ENCODE assay signal across 1 cellular context in the genomic region with DNA sequence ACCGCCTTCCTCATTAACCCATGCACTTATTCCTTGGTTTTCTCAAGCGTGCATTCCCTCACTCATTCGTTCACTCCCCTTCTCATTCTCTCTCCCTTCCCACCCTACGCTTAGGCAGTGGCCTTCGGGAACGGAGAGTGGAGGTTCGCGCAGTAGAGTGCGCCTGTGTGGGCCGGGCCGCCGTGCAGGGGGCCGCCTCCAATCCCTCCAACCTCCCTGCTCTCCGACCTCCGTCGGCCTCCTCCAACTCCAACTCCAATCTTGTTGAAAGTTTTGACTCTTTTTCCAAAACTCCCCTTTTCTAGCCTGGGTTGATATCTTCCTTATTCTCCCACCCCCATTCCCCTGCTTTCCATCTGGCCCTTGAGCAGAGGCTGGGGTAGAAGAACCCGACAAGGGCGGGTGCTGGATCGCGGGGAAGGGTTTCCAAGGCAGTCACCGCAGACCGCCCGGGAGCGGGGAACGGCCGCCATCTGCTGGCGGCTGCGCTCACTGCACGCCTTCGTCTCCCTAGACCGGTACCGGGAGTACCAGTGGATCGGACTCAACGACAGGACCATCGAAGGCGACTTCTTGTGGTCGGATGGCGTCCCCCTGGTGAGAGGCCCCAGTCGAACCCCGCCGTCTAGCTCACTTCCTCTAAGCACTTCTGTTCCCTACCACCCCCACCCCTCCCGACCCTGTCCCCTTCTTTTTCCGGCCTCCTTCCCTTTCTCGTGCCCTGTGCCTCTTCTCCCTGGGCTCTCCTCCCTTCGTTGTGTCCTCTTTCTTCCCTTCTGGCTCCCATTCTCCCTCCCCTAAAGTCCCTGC.
TF ChIP-seq lines count a peak whose summit lies in the region.

No MANE protein-coding gene starts in this region.

TF ChIP-seq in WTC11, 78 proteins besides CTCF, POLR2A, EP300 and RAD21 (continued from another document):
- TF ChIP-seq, protein P1, sequence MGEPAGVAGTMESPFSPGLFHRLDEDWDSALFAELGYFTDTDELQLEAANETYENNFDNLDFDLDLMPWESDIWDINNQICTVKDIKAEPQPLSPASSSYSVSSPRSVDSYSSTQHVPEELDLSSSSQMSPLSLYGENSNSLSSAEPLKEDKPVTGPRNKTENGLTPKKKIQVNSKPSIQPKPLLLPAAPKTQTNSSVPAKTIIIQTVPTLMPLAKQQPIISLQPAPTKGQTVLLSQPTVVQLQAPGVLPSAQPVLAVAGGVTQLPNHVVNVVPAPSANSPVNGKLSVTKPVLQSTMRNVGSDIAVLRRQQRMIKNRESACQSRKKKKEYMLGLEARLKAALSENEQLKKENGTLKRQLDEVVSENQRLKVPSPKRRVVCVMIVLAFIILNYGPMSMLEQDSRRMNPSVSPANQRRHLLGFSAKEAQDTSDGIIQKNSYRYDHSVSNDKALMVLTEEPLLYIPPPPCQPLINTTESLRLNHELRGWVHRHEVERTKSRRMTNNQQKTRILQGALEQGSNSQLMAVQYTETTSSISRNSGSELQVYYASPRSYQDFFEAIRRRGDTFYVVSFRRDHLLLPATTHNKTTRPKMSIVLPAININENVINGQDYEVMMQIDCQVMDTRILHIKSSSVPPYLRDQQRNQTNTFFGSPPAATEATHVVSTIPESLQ (CRISPR knock-in tag; IDR thresholded peaks at IDR 0.05), result no peak
- TF ChIP-seq EMX1 (CRISPR knock-in tag; IDR thresholded peaks at IDR 0.05), result no peak
- TF ChIP-seq, protein P2, sequence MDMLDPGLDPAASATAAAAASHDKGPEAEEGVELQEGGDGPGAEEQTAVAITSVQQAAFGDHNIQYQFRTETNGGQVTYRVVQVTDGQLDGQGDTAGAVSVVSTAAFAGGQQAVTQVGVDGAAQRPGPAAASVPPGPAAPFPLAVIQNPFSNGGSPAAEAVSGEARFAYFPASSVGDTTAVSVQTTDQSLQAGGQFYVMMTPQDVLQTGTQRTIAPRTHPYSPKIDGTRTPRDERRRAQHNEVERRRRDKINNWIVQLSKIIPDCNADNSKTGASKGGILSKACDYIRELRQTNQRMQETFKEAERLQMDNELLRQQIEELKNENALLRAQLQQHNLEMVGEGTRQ (CRISPR knock-in tag; IDR thresholded peaks at IDR 0.05), result no peak
- TF ChIP-seq, protein P3, sequence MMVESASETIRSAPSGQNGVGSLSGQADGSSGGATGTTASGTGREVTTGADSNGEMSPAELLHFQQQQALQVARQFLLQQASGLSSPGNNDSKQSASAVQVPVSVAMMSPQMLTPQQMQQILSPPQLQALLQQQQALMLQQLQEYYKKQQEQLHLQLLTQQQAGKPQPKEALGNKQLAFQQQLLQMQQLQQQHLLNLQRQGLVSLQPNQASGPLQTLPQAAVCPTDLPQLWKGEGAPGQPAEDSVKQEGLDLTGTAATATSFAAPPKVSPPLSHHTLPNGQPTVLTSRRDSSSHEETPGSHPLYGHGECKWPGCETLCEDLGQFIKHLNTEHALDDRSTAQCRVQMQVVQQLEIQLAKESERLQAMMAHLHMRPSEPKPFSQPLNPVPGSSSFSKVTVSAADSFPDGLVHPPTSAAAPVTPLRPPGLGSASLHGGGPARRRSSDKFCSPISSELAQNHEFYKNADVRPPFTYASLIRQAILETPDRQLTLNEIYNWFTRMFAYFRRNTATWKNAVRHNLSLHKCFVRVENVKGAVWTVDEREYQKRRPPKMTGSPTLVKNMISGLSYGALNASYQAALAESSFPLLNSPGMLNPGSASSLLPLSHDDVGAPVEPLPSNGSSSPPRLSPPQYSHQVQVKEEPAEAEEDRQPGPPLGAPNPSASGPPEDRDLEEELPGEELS (CRISPR knock-in tag; IDR thresholded peaks at IDR 0.05), result no peak
